14 cellular contexts compared by ENCODE assay signal in the genomic region with DNA sequence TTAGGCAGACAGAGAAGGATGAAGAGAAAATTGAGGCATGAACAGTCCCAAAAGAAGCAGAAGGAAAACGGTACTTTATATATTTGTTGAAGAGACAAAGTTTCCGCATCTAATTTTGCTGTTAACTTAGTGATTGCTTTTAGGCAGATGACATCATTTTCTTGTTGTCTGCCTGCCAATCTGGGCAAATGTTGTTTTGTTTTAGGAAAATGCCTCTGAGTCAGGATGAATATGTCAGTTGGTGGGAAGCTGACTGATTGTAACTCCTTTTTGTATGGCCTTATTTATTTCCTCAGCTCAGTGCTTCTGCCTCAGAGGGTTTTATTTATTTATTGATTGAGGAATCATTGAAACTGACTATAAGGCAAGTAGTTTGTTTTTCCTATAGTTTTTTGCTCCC. TPM values are rescaled to one million over a fixed set of nuclear protein-coding genes. Genes with fewer than 3 reads are reported as not detected.
DNase-seq lines count a peak whose midpoint lies in the region; ATAC-seq and TF ChIP-seq lines count a peak whose summit lies in the region.
"Had no signal": no experiment of that assay in that cellular context is flagged by ENCODE, and none has a peak within 500 bp of the region (broad histone marks: within the 10 kb centered on the region; RNA-seq: fewer than 3 reads in every experiment).

No MANE protein-coding gene starts in this region.

- no peak overlapping the region for H3K27ac Mint-ChIP-seq in effector memory CD8-positive, alpha-beta T cell
- H3K27ac Mint-ChIP-seq in activated naive CD4-positive, alpha-beta T cell treated with anti-CD3 and anti-CD28 coated beads, Interleukin-2, amount 50 U/mL, for 72 hours: no peak overlapping the region
- no peak overlapping the region for H3K27ac Mint-ChIP-seq in stimulated activated naive CD8-positive, alpha-beta T cell treated with anti-CD3 and anti-CD28 coated beads, Interleukin-15, amount 100 ng/mL, for 72 hours
- H3K27ac Mint-ChIP-seq: activated B cell treated with CpG ODN at 0.5 μM for 24 hours had no signal

- H3K9me3 Mint-ChIP-seq in effector memory CD8-positive, alpha-beta T cell: peaks cover 0 to 3% of the 10 kb centered on the region in 2 donors
- H3K9me3 Mint-ChIP-seq in activated naive CD4-positive, alpha-beta T cell treated with anti-CD3 and anti-CD28 coated beads, Interleukin-2, amount 50 U/mL, for 72 hours: no peaks in the 10 kb centered on the region
- peaks cover 6 to 19% of the 10 kb centered on the region in 2 donors for H3K9me3 Mint-ChIP-seq in stimulated activated naive CD8-positive, alpha-beta T cell treated with anti-CD3 and anti-CD28 coated beads, Interleukin-15, amount 100 ng/mL, for 72 hours

- peaks cover 12 to 27% of the 10 kb centered on the region in 2 donors for H3K27me3 Mint-ChIP-seq in effector memory CD8-positive, alpha-beta T cell
- H3K27me3 Mint-ChIP-seq in stimulated activated naive CD8-positive, alpha-beta T cell treated with anti-CD3 and anti-CD28 coated beads, Interleukin-15, amount 100 ng/mL, for 72 hours: peaks cover 9% of the 10 kb centered on the region
- H3K27me3 Mint-ChIP-seq: activated B cell treated with CpG ODN at 0.5 μM for 24 hours had no signal

- H3K27ac ChIP-seq in A673 (ENCODE audit: low read depth, low read length, poor library complexity, severe bottlenecking) (no peak overlapping the region), esophagus squamous epithelium (peak overlapping the region in 2 of 4 donors; percentile 5 to 16)
- H3K27ac ChIP-seq: hepatocyte, KMS-11 had no signal

- CTCF ChIA-PET in A673 (lab: Charles Lee): no interaction called here

- intact Hi-C loops in A673 (cut with micrococcal nuclease; ENCODE audit: unreplicated experiment): no loop called here
- intact Hi-C loops in esophagus squamous epithelium (cut with DNase I): no loop called here

- DNase-seq in A673 (ENCODE audit: low spot score) (peak; percentile 12), HPDE6-E6E7 (ENCODE audit: extremely low spot score) (peak; percentile 28), astrocyte of the hippocampus (ENCODE audit: low read depth, low spot score) (peak; percentile 88), foreskin melanocyte (peak; percentile 60), esophagus squamous epithelium (lab: John Stamatoyannopoulos, UW) (no peak)
- DNase-seq in effector memory CD8-positive, alpha-beta T cell: no peak
- DNase-seq in activated naive CD4-positive, alpha-beta T cell treated with anti-CD3 and anti-CD28 coated beads, Interleukin-2, amount 50 U/mL, for 72 hours (ENCODE audit: low spot score in 2 of 2): no peak
- DNase-seq in stimulated activated naive CD8-positive, alpha-beta T cell treated with anti-CD3 and anti-CD28 coated beads, Interleukin-15, amount 100 ng/mL, for 72 hours: no peak
- DNase-seq: activated B cell treated with CpG ODN at 0.5 μM for 24 hours; activated T-cell treated with anti-CD3 and anti-CD28 coated beads, Interleukin-2, amount 50 U/mL, for 48 hours; AML-193; SHP77 treated with DMSO at 0.1 percent for 48 hours had no signal

- no peak overlapping the region for H3K4me3 Mint-ChIP-seq in effector memory CD8-positive, alpha-beta T cell
- H3K4me3 Mint-ChIP-seq in stimulated activated naive CD8-positive, alpha-beta T cell treated with anti-CD3 and anti-CD28 coated beads, Interleukin-15, amount 100 ng/mL, for 72 hours: no peak overlapping the region
- H3K4me3 Mint-ChIP-seq: activated B cell treated with CpG ODN at 0.5 μM for 24 hours had no signal

- H3K9me3 ChIP-seq in A673 (ENCODE audit: low read depth, low read length, poor library complexity, severe bottlenecking) (no peaks in the 10 kb centered on the region), esophagus squamous epithelium (no peaks in the 10 kb centered on the region)

- BruUV-seq in A673 (replicated peaks; lab: Mats Ljungman, UMichigan): no TSS peak

- H3K27me3 ChIP-seq in A673 (replicated peaks; ENCODE audit: insufficient read depth, low read depth, low read length, poor library complexity) (no peaks in the 10 kb centered on the region), esophagus squamous epithelium (no peaks in the 10 kb centered on the region)
- H3K27me3 ChIP-seq: hepatocyte had no signal

- TF ChIP-seq POLR2A in esophagus squamous epithelium (IDR thresholded peaks at IDR 0.05): no peak

- H3K4me3 ChIP-seq in A673 (ENCODE audit: low read depth, low read length, poor library complexity, severe bottlenecking): no peak overlapping the region
- H3K4me3 ChIP-seq in esophagus squamous epithelium: no peak overlapping the region
- H3K4me3 ChIP-seq: hepatocyte had no signal

- whole genome bisulfite sequencing in esophagus squamous epithelium, 2 donors: 13 to 52% methylated on average over 2 of the region's 2 CpGs

- POLR2A ChIA-PET in A673 (lab: Charles Lee; ENCODE audit: low non-redundant PET): no interaction called here

- no peak for ATAC-seq in effector memory CD8-positive, alpha-beta T cell (replicated peaks)
- no peak for ATAC-seq in activated naive CD4-positive, alpha-beta T cell treated with anti-CD3 and anti-CD28 coated beads, Interleukin-2, amount 50 U/mL, for 72 hours
- no peak for ATAC-seq in stimulated activated naive CD8-positive, alpha-beta T cell treated with anti-CD3 and anti-CD28 coated beads, Interleukin-15, amount 100 ng/mL, for 72 hours

- H3K4me1 Mint-ChIP-seq in effector memory CD8-positive, alpha-beta T cell (ENCODE audit: low read depth in 2 of 2): no peaks in the 10 kb centered on the region
- no peaks in the 10 kb centered on the region for H3K4me1 Mint-ChIP-seq in stimulated activated naive CD8-positive, alpha-beta T cell treated with anti-CD3 and anti-CD28 coated beads, Interleukin-15, amount 100 ng/mL, for 72 hours
- H3K4me1 Mint-ChIP-seq: activated B cell treated with CpG ODN at 0.5 μM for 24 hours had no signal

- H3K4me1 ChIP-seq in A673 (ENCODE audit: insufficient read depth, low read length, poor library complexity, severe bottlenecking) (peaks cover 4% of the 10 kb centered on the region), esophagus squamous epithelium (peaks cover 6 to 35% (median 22%) of the 10 kb centered on the region in 3 donors)

- H3K36me3 Mint-ChIP-seq in effector memory CD8-positive, alpha-beta T cell (ENCODE audit: insufficient read depth): peaks cover 2% of the 10 kb centered on the region
- no peaks in the 10 kb centered on the region for H3K36me3 Mint-ChIP-seq in activated naive CD4-positive, alpha-beta T cell treated with anti-CD3 and anti-CD28 coated beads, Interleukin-2, amount 50 U/mL, for 72 hours

- H3K36me3 ChIP-seq in A673 (ENCODE audit: insufficient read depth, low read length, poor library complexity, severe bottlenecking) (no peaks in the 10 kb centered on the region), esophagus squamous epithelium (no peaks in the 10 kb centered on the region)

- TF ChIP-seq CTCF in A673 (conservative IDR thresholded peaks at IDR 0.05; ENCODE audit: low read depth, low read length): no peak
- no peak for TF ChIP-seq CTCF in esophagus squamous epithelium (IDR thresholded peaks at IDR 0.05)

RNA-seq across cellular contexts. Expression of a gene that starts 52.6 kb away (rescaled TPM):
- total RNA-seq in A673 (2021) (0.09 and 0.28 TPM in 2 replicates), esophagus squamous epithelium (10 to 100 TPM; 12.4 to 50.7 (median 16.6) TPM)
- total RNA-seq in activated naive CD4-positive, alpha-beta T cell treated with anti-CD3 and anti-CD28 coated beads, Interleukin-2, amount 50 U/mL, for 72 hours: not detected
- total RNA-seq: activated B cell treated with CpG ODN at 0.5 μM for 24 hours had no signal

Comparison
In these comparisons a context has a peak if more than half of its experiments do, and no peak if none do; other contexts are left out.
1. DNase-seq: peak in A673 (single experiment), HPDE6-E6E7 (single experiment), astrocyte of the hippocampus (single experiment) and foreskin melanocyte (single experiment); none in effector memory CD8-positive, alpha-beta T cell (0 of 3), esophagus squamous epithelium (single experiment), activated naive CD4-positive, alpha-beta T cell treated with anti-CD3 and anti-CD28 coated beads, Interleukin-2, amount 50 U/mL, for 72 hours (0 of 2) and stimulated activated naive CD8-positive, alpha-beta T cell treated with anti-CD3 and anti-CD28 coated beads, Interleukin-15, amount 100 ng/mL, for 72 hours (0 of 2).
2. RNA of a gene that starts 52.6 kb away (total RNA-seq): 12.4 to 50.7 TPM in esophagus squamous epithelium; 0.09 to 0.28 TPM in A673 and not detected in activated naive CD4-positive, alpha-beta T cell treated with anti-CD3 and anti-CD28 coated beads, Interleukin-2, amount 50 U/mL, for 72 hours; every median in the first group is over 10 times any median in the second.